ENCODE assay signal across 36 cellular contexts in genomic region chr1:215502081-215502480, GRCh38.
"Had no signal": no experiment of that assay in that cellular context is flagged by ENCODE, and none has a peak within 500 bp of the region (broad histone marks: within the 10 kb centered on the region; RNA-seq: fewer than 3 reads in every experiment).

No MANE protein-coding gene starts in this region.

- ATAC-seq: activated CD4-positive, CD25-positive, alpha-beta regulatory T cell treated with anti-CD3 and anti-CD28 coated beads, Interleukin-2, amount 50 U/mL, for 24 hours; activated CD8-positive, alpha-beta T cell treated with anti-CD3 and anti-CD28 coated beads for 36 hours; activated naive CD8-positive, alpha-beta T cell treated with anti-CD3 and anti-CD28 coated beads, Interleukin-2, amount 50 U/mL, for 24 hours; effector memory CD8-positive, alpha-beta T cell; esophagus mucosa; gastrocnemius medialis; heart left ventricle; T-helper 17 cell had no signal

- H3K27me3 ChIP-seq: adrenal gland, ascending aorta, gastrocnemius medialis had no signal

- H3K36me3 Mint-ChIP-seq: activated naive CD4-positive, alpha-beta T cell treated with anti-CD3 and anti-CD28 coated beads, Interleukin-2, amount 50 U/mL, for 24 hours; activated naive CD8-positive, alpha-beta T cell treated with anti-CD3 and anti-CD28 coated beads for 36 hours; brain had no signal

- H3K36me3 ChIP-seq: adrenal gland, ascending aorta, gastrocnemius medialis, heart left ventricle, WERI-Rb-1 had no signal

- H3K9me3 ChIP-seq: adrenal gland, ascending aorta, gastrocnemius medialis, heart left ventricle had no signal

- H3K27ac ChIP-seq: adrenal gland, ascending aorta, gastrocnemius medialis, heart left ventricle, WERI-Rb-1 had no signal

- H3K4me1 ChIP-seq: adrenal gland, ascending aorta, gastrocnemius medialis, heart left ventricle had no signal

- FAIRE-seq: colon had no signal

- H3K27me3 Mint-ChIP-seq: activated B cell treated with CpG ODN at 0.5 μM for 24 hours; brain; effector memory CD8-positive, alpha-beta T cell had no signal

- H3K4me3 ChIP-seq: adrenal gland, ascending aorta, gastrocnemius medialis, heart left ventricle had no signal

- H3K9me3 Mint-ChIP-seq: activated CD8-positive, alpha-beta T cell treated with anti-CD3 and anti-CD28 coated beads for 36 hours; activated naive CD4-positive, alpha-beta T cell treated with anti-CD3 and anti-CD28 coated beads for 36 hours; activated naive CD8-positive, alpha-beta T cell treated with anti-CD3 and anti-CD28 coated beads for 36 hours; activated naive CD8-positive, alpha-beta T cell treated with anti-CD3 and anti-CD28 coated beads, Interleukin-2, amount 50 U/mL, for 24 hours; activated T-helper 1 cell treated with anti-CD3 and anti-CD28 coated beads, Interleukin-12 subunit alpha, Interleukin-12 subunit beta, Interleukin-2, Interleukin-4 antibody, amounts not matched to agents 30 ng/mL and 10 ng/mL and 1 ng/mL, durations not matched to agents 14 hours and 24 hours and 36 hours; activated T-helper 2 cell treated with anti-CD3 and anti-CD28 coated beads, Interferon-gamma antibody, Interleukin-2, Interleukin-4, amounts not matched to agents 10 μg/mL and 5 μg/mL and 100 μg/mL, durations not matched to agents 14 hours and 24 hours and 36 hours; T-helper 2 cell treated with Interferon-gamma antibody and Interleukin-4, amounts not matched to agents 5 μg/mL and 100 μg/mL, for 36 hours had no signal

- H3K4me3 Mint-ChIP-seq: activated B cell treated with CpG ODN at 0.5 μM for 24 hours; activated CD8-positive, alpha-beta T cell treated with anti-CD3 and anti-CD28 coated beads for 36 hours; activated naive CD4-positive, alpha-beta T cell treated with anti-CD3 and anti-CD28 coated beads for 36 hours; activated naive CD4-positive, alpha-beta T cell treated with anti-CD3 and anti-CD28 coated beads, Interleukin-2, amount 50 U/mL, for 24 hours; activated naive CD8-positive, alpha-beta T cell treated with anti-CD3 and anti-CD28 coated beads for 36 hours; activated naive CD8-positive, alpha-beta T cell treated with anti-CD3 and anti-CD28 coated beads, Interleukin-2, amount 50 U/mL, for 24 hours; activated T-helper 1 cell treated with anti-CD3 and anti-CD28 coated beads, Interleukin-12 subunit alpha, Interleukin-12 subunit beta, Interleukin-2, Interleukin-4 antibody, amounts not matched to agents 30 ng/mL and 10 ng/mL and 1 ng/mL, durations not matched to agents 14 hours and 24 hours and 36 hours; brain; effector memory CD8-positive, alpha-beta T cell; T-helper 17 cell; T-helper 2 cell treated with Interferon-gamma antibody and Interleukin-4, amounts not matched to agents 5 μg/mL and 100 μg/mL, for 36 hours had no signal

- H3K4me1 Mint-ChIP-seq: activated B cell treated with CpG ODN at 0.5 μM for 24 hours; activated naive CD4-positive, alpha-beta T cell treated with anti-CD3 and anti-CD28 coated beads, Interleukin-2, amount 50 U/mL, for 24 hours; activated naive CD8-positive, alpha-beta T cell treated with anti-CD3 and anti-CD28 coated beads for 36 hours; activated naive CD8-positive, alpha-beta T cell treated with anti-CD3 and anti-CD28 coated beads, Interleukin-2, amount 50 U/mL, for 24 hours; T-helper 17 cell had no signal

- DNase-seq: activated B cell treated with CpG ODN at 0.5 μM for 24 hours; activated CD4-positive, alpha-beta T cell treated with anti-CD3 and anti-CD28 coated beads for 48 hours; activated CD4-positive, alpha-beta T cell treated with anti-CD3 and anti-CD28 coated beads, Interleukin-2, amount 50 U/mL, for 1 hour; activated CD4-positive, alpha-beta T cell treated with anti-CD3 and anti-CD28 coated beads, Interleukin-2, amount 50 U/mL, for 48 hours; activated CD8-positive, alpha-beta memory T cell treated with anti-CD3 and anti-CD28 coated beads for 24 hours; activated CD8-positive, alpha-beta T cell treated with anti-CD3 and anti-CD28 coated beads for 36 hours; activated effector memory CD4-positive, alpha-beta T cell treated with anti-CD3 and anti-CD28 coated beads, Interleukin-2, amount 50 U/mL, for 16 hours; activated naive CD4-positive, alpha-beta T cell treated with anti-CD3 and anti-CD28 coated beads for 36 hours; activated naive CD8-positive, alpha-beta T cell treated with anti-CD3 and anti-CD28 coated beads for 36 hours; activated naive CD8-positive, alpha-beta T cell treated with anti-CD3 and anti-CD28 coated beads, Interleukin-2, amount 50 U/mL, for 24 hours; activated T-cell treated with anti-CD3 and anti-CD28 coated beads, Interleukin-2, amount 50 U/mL, for 1 hour; activated T-cell treated with anti-CD3 and anti-CD28 coated beads, Interleukin-2, amount 50 U/mL, for 48 hours; adrenal gland; amygdala; caudate nucleus; cortex of kidney; dermis blood vessel endothelial cell; effector CD4-positive, alpha-beta T cell; effector memory CD8-positive, alpha-beta T cell; foreskin fibroblast; gastrocnemius medialis; glutamatergic neuron; heart left ventricle; T-helper 1 cell; T-helper 17 cell; T1000; WERI-Rb-1 had no signal

- H3K27ac Mint-ChIP-seq: activated B cell treated with CpG ODN at 0.5 μM for 24 hours; activated CD8-positive, alpha-beta T cell treated with anti-CD3 and anti-CD28 coated beads for 36 hours; activated naive CD4-positive, alpha-beta T cell treated with anti-CD3 and anti-CD28 coated beads for 36 hours; activated naive CD4-positive, alpha-beta T cell treated with anti-CD3 and anti-CD28 coated beads, Interleukin-2, amount 50 U/mL, for 24 hours; activated naive CD8-positive, alpha-beta T cell treated with anti-CD3 and anti-CD28 coated beads for 36 hours; activated naive CD8-positive, alpha-beta T cell treated with anti-CD3 and anti-CD28 coated beads, Interleukin-2, amount 50 U/mL, for 24 hours; activated T-helper 1 cell treated with anti-CD3 and anti-CD28 coated beads, Interleukin-12 subunit alpha, Interleukin-12 subunit beta, Interleukin-2, Interleukin-4 antibody, amounts not matched to agents 30 ng/mL and 10 ng/mL and 1 ng/mL, durations not matched to agents 14 hours and 24 hours and 36 hours; activated T-helper 2 cell treated with anti-CD3 and anti-CD28 coated beads, Interferon-gamma antibody, Interleukin-2, Interleukin-4, amounts not matched to agents 10 μg/mL and 5 μg/mL and 100 μg/mL, durations not matched to agents 14 hours and 24 hours and 36 hours; brain; effector memory CD8-positive, alpha-beta T cell; T-helper 17 cell; T-helper 2 cell treated with Interferon-gamma antibody and Interleukin-4, amounts not matched to agents 5 μg/mL and 100 μg/mL, for 36 hours had no signal
